28 cellular contexts compared by ENCODE assay signal in the genomic region with DNA sequence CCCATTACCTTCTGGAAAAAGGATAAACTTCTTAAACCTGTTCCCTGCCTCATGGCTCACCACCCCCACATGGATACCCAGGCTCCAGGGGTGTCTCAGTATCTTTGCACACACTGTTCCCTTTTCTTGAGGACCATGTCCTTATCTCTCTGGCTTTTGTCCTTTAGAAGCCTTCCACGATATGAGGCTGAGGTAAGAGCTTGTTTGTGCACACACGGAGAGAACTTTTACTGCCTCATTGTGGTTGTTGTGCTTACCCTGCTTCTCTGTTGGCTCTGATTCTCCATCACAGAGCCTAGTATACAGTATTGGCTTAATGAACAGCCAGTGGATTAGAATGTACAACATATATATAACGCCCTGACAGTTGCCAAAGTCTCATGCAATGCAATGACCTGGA.
A peak's percentile ranks its signal among the peaks of the same experiment; 100 is the strongest.
DNase-seq lines count a peak whose midpoint lies in the region; ATAC-seq and TF ChIP-seq lines count a peak whose summit lies in the region.
"Had no signal": no experiment of that assay in that cellular context is flagged by ENCODE, and none has a peak within 500 bp of the region (broad histone marks: within the 10 kb centered on the region; RNA-seq: fewer than 3 reads in every experiment).

No MANE protein-coding gene starts in this region.

- H3K4me2 ChIP-seq in BLaER1 treated with 17β-estradiol and CSF1 and Interleukin-3, amounts not matched to agents 10 nM and 100 nM: peak overlapping the region; percentile 62 to 89 (median 78); a peak in 21 of 22 replicates
- peak overlapping the region; percentile 19 for H3K4me2 ChIP-seq in neuronal stem cell (ENCODE audit: insufficient read depth, low read length, poor library complexity, severe bottlenecking)
- H3K4me2 ChIP-seq: PC-9 had no signal

- no peak overlapping the region for H2BK15ac ChIP-seq in neuronal stem cell (ENCODE audit: low read length)

- peaks cover 55% of the 10 kb centered on the region for H3K4me1 Mint-ChIP-seq in brain
- H3K4me1 Mint-ChIP-seq: activated CD4-positive, alpha-beta memory T cell treated with anti-CD3 and anti-CD28 coated beads, Interleukin-2, amount 10 ng/mL, durations not matched to agents 7 days and 5 days had no signal

- ATAC-seq in GM21423 (IDR thresholded peaks at IDR 0.05; ENCODE audit: unreplicated experiment) (no peak), SK-N-SH treated with all-trans-retinoic acid at 6 μM for 48 hours (no peak)
- ATAC-seq: activated CD4-positive, CD25-positive, alpha-beta regulatory T cell treated with anti-CD3 and anti-CD28 coated beads, Interleukin-2, amount 50 U/mL, for 24 hours; naive thymus-derived CD4-positive, alpha-beta T cell; T-cell had no signal

- DNase-seq in DMS79 (lab: John Stamatoyannopoulos, UW) (peak; percentile 32), neuronal stem cell (ENCODE audit: low spot score) (no peak), NCI-H2081 treated with DMSO at 0.1 percent for 48 hours (lab: John Stamatoyannopoulos, UW) (no peak)
- DNase-seq: activated CD4-positive, alpha-beta memory T cell treated with anti-CD3 and anti-CD28 coated beads, Interleukin-2, amount 10 ng/mL, durations not matched to agents 7 days and 5 days; activated effector memory CD4-positive, alpha-beta T cell treated with anti-CD3 and anti-CD28 coated beads, Interleukin-2, amount 50 U/mL, for 16 hours; activated naive CD8-positive, alpha-beta T cell treated with anti-CD3 and anti-CD28 coated beads, Interleukin-2, amount 10 ng/mL, durations not matched to agents 7 days and 5 days; activated T-cell treated with anti-CD3 and anti-CD28 coated beads for 4 hours; CD4-positive, CD25-positive, alpha-beta regulatory T cell; cerebellar nuclear complex; dorsolateral prefrontal cortex; GDM1; glutamatergic neuron; GOT3; Kasumi-1; MV-4-11; naive thymus-derived CD4-positive, alpha-beta T cell; NCI-H446 treated with DMSO at 0.1 percent for 48 hours; NK-92 treated with Interleukin-12 subunit alpha and Interleukin-12 subunit beta, amount 100 ng/mL, for 24 hours; PC-9; stimulated activated CD4-positive, alpha-beta T cell treated with anti-CD3 and anti-CD28 coated beads, Interleukin-4, amount 100 ng/mL, for 1 hour; stimulated activated naive CD4-positive, alpha-beta T cell; T-cell had no signal

- no peak overlapping the region for H4K91ac ChIP-seq in neuronal stem cell (ENCODE audit: low read depth, low read length, poor library complexity)

- H3K9ac ChIP-seq in BLaER1 treated with 17β-estradiol and CSF1 and Interleukin-3, amounts not matched to agents 10 nM and 100 nM: no peak overlapping the region
- no peak overlapping the region for H3K9ac ChIP-seq in neuronal stem cell (ENCODE audit: low read depth, low read length, poor library complexity)

- peaks cover 23 to 49% (median 39%) of the 10 kb centered on the region in 10 experiments for H3K4me1 ChIP-seq in BLaER1 treated with 17β-estradiol and CSF1 and Interleukin-3, amounts not matched to agents 10 nM and 100 nM
- peaks cover 15 to 34% of the 10 kb centered on the region in 2 donors for H3K4me1 ChIP-seq in neuronal stem cell (ENCODE audit: control insufficient read depth in 2 of 2, insufficient read depth in 1 of 2, low read depth in 1 of 2, low read length in 2 of 2)
- H3K4me1 ChIP-seq: SJCRH30 had no signal

- peak overlapping the region in 1 of 5 experiments; percentile 72 for H3K4me3 Mint-ChIP-seq in brain
- H3K4me3 Mint-ChIP-seq: activated CD4-positive, alpha-beta memory T cell treated with anti-CD3 and anti-CD28 coated beads, Interleukin-2, amount 10 ng/mL, durations not matched to agents 7 days and 5 days; activated naive CD8-positive, alpha-beta T cell treated with anti-CD3 and anti-CD28 coated beads, Interleukin-2, amount 10 ng/mL, durations not matched to agents 7 days and 5 days; CD4-positive, CD25-positive, alpha-beta regulatory T cell; naive thymus-derived CD4-positive, alpha-beta T cell; T-cell had no signal

- H3K27me3 Mint-ChIP-seq in brain: peaks cover 3% of the 10 kb centered on the region
- H3K27me3 Mint-ChIP-seq: activated CD4-positive, alpha-beta memory T cell treated with anti-CD3 and anti-CD28 coated beads, Interleukin-2, amount 10 ng/mL, durations not matched to agents 7 days and 5 days; activated naive CD8-positive, alpha-beta T cell treated with anti-CD3 and anti-CD28 coated beads, Interleukin-2, amount 10 ng/mL, durations not matched to agents 7 days and 5 days; CD4-positive, CD25-positive, alpha-beta regulatory T cell; naive thymus-derived CD4-positive, alpha-beta T cell had no signal

- H3K27ac Mint-ChIP-seq in brain: peak overlapping the region in 3 of 5 experiments; percentile 22 to 91 (median 84)
- H3K27ac Mint-ChIP-seq: activated CD4-positive, alpha-beta memory T cell treated with anti-CD3 and anti-CD28 coated beads, Interleukin-2, amount 10 ng/mL, durations not matched to agents 7 days and 5 days; activated naive CD8-positive, alpha-beta T cell treated with anti-CD3 and anti-CD28 coated beads, Interleukin-2, amount 10 ng/mL, durations not matched to agents 7 days and 5 days; CD4-positive, CD25-positive, alpha-beta regulatory T cell; naive thymus-derived CD4-positive, alpha-beta T cell; T-cell had no signal

- H3K14ac ChIP-seq in neuronal stem cell (ENCODE audit: low read length): no peak overlapping the region

- no peak overlapping the region for H2BK12ac ChIP-seq in neuronal stem cell (ENCODE audit: low read length)

- no peak overlapping the region for H2AK5ac ChIP-seq in neuronal stem cell (ENCODE audit: low read depth, low read length)

- H2BK120ac ChIP-seq in neuronal stem cell (ENCODE audit: low read depth, low read length): no peak overlapping the region

- TF ChIP-seq CTCF in brain (conservative IDR thresholded peaks at IDR 0.05): no peak

- WGBS in neuronal stem cell (ENCODE audit: extremely low coverage in 2 of 2, insufficient read length in 2 of 2, insufficient replicate concordance in 1 of 2), 2 donors: no CpG with 5 or more reads among the region's 3 CpGs

- no peak overlapping the region for H3K4ac ChIP-seq in neuronal stem cell (ENCODE audit: low read length)

- no peaks in the 10 kb centered on the region for H3K36me3 ChIP-seq in BLaER1 treated with 17β-estradiol and CSF1 and Interleukin-3, amounts not matched to agents 10 nM and 100 nM
- no peaks in the 10 kb centered on the region for H3K36me3 ChIP-seq in neuronal stem cell (replicated peaks in 1 of 2; ENCODE audit: control insufficient read depth in 2 of 2, insufficient read depth in 2 of 2, low read length in 2 of 2)
- H3K36me3 ChIP-seq: SJCRH30 had no signal

- peaks cover 0 to 8% (median 0%) of the 10 kb centered on the region in 5 experiments for H3K9me3 Mint-ChIP-seq in brain
- H3K9me3 Mint-ChIP-seq: activated CD4-positive, alpha-beta memory T cell treated with anti-CD3 and anti-CD28 coated beads, Interleukin-2, amount 10 ng/mL, durations not matched to agents 7 days and 5 days; activated naive CD8-positive, alpha-beta T cell treated with anti-CD3 and anti-CD28 coated beads, Interleukin-2, amount 10 ng/mL, durations not matched to agents 7 days and 5 days had no signal

- H3K27ac ChIP-seq in BLaER1 treated with 17β-estradiol and CSF1 and Interleukin-3, amounts not matched to agents 10 nM and 100 nM: no peak overlapping the region
- H3K27ac ChIP-seq in neuronal stem cell (replicated peaks; ENCODE audit: low read length): peak overlapping the region; percentile 91
- H3K27ac ChIP-seq: dorsolateral prefrontal cortex, PC-9, SJCRH30 had no signal

- no peaks in the 10 kb centered on the region for H3K79me1 ChIP-seq in neuronal stem cell (ENCODE audit: low read depth, low read length)

- H3K4me3 ChIP-seq in BLaER1 treated with 17β-estradiol and CSF1 and Interleukin-3, amounts not matched to agents 10 nM and 100 nM: no peak overlapping the region
- no peak overlapping the region for H3K4me3 ChIP-seq in neuronal stem cell (ENCODE audit: low read length in 2 of 2)
- H3K4me3 ChIP-seq: dorsolateral prefrontal cortex, PC-9, SJCRH30 had no signal

- no peak overlapping the region for H4K8ac ChIP-seq in neuronal stem cell (ENCODE audit: low read depth, low read length)

- peaks cover 0 to 3% (median 0%) of the 10 kb centered on the region in 11 experiments; a peak in 1 of 22 replicates for H3K9me3 ChIP-seq in BLaER1 treated with 17β-estradiol and CSF1 and Interleukin-3, amounts not matched to agents 10 nM and 100 nM (replicated peaks in 1 of 11)
- no peaks in the 10 kb centered on the region for H3K9me3 ChIP-seq in neuronal stem cell (replicated peaks in 1 of 2; ENCODE audit: control insufficient read depth in 2 of 2, insufficient read depth in 1 of 2, low read depth in 1 of 2, low read length in 2 of 2)
- H3K9me3 ChIP-seq: SJCRH30 had no signal

- H2BK5ac ChIP-seq in neuronal stem cell (ENCODE audit: low read length): no peak overlapping the region

- H3K36me3 Mint-ChIP-seq in brain: no peaks in the 10 kb centered on the region
- H3K36me3 Mint-ChIP-seq: activated naive CD8-positive, alpha-beta T cell treated with anti-CD3 and anti-CD28 coated beads, Interleukin-2, amount 10 ng/mL, durations not matched to agents 7 days and 5 days; T-cell had no signal

- H4K20me1 ChIP-seq in BLaER1 treated with 17β-estradiol and CSF1 and Interleukin-3, amounts not matched to agents 10 nM and 100 nM: no peaks in the 10 kb centered on the region

- no peak overlapping the region for H2AFZ ChIP-seq in neuronal stem cell (ENCODE audit: low read length)
- H2AFZ ChIP-seq: PC-9 had no signal

- H3K27me3 ChIP-seq in BLaER1 treated with 17β-estradiol and CSF1 and Interleukin-3, amounts not matched to agents 10 nM and 100 nM: no peaks in the 10 kb centered on the region
- H3K27me3 ChIP-seq in neuronal stem cell (ENCODE audit: control insufficient read depth in 3 of 3, insufficient read depth in 3 of 3, low read depth in 1 of 3, low read length in 3 of 3): peaks cover 0 to 3% (median 0%) of the 10 kb centered on the region in 3 experiments
- H3K27me3 ChIP-seq: dorsolateral prefrontal cortex had no signal

- no peak overlapping the region for H3K23ac ChIP-seq in neuronal stem cell (ENCODE audit: low read depth, low read length, poor library complexity)

- no peak overlapping the region for H3K18ac ChIP-seq in neuronal stem cell (ENCODE audit: low read length)

TF ChIP-seq in SK-N-SH treated with all-trans-retinoic acid at 6 μM for 48 hours, 23 proteins besides CTCF, POLR2A, EP300 and RAD21:
- no peak for TF ChIP-seq ISL1 (CRISPR knock-in tag; IDR thresholded peaks at IDR 0.05)
- no peak for TF ChIP-seq PPARA (CRISPR knock-in tag; IDR thresholded peaks at IDR 0.05; ENCODE audit: borderline replicate concordance)
TF ChIP-seq in SK-N-SH treated with all-trans-retinoic acid at 6 μM for 48 hours: peak in this region for 0.
